8 cellular contexts compared by ENCODE assay signal in the genomic region with DNA sequence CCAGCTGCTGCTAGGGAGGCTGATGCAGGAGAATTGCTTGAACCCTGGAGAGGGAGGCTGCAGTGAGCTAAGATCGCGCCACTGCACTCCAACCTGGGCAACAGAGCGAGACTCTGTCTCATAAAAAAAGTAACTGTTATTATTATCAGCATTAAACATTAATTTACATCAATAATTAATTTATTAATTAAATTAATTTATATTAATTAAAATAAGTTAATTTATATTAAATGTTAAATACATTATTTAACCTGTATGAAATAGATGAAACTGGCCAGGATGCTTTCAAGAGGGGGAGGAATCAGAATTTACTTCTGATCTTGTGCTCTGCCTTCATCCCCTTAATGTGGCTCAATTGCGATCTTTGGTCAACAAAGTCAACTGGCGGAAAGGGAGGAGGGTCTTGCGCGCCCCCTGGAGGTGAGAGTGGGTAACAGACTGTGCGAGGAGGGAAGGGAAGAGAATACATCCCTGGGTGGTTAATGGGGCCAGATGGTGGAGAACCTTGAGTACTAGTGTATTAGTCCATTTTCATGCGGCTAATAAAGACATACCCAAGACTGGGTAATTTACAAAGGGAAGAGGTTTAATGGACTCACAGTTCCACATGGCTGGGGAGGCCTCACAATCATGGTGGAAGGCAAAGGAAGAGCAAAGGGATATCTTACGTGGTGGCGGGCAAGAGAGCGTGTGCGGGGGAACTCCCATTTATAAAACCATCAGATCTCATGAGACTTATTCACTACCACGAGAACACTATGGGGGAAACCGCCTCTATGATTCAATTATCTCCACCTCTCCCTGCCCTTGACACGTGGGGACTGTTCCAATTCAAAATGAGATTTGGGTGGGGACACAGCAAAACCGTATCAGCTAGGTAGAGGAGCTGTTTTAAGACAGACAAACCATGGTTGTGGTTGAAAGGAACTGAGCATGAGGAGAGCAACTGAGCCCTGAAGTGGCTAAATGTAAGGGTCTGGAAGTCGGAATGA. TPM values are rescaled to one million over a fixed set of nuclear protein-coding genes. Genes with fewer than 3 reads are reported as not detected.
DNase-seq lines count a peak whose midpoint lies in the region; ATAC-seq and TF ChIP-seq lines count a peak whose summit lies in the region.

No MANE protein-coding gene starts in this region.

- H3K4me1 Mint-ChIP-seq in activated CD8-positive, alpha-beta T cell treated with anti-CD3 and anti-CD28 coated beads, Interleukin-2, amount 10 ng/mL, durations not matched to agents 7 days and 5 days (ENCODE audit: low read depth) = peaks cover 22% of the 10 kb centered on the region
- H3K4me1 Mint-ChIP-seq in endothelial cell (ENCODE audit: unreplicated experiment) = no peaks in the 10 kb centered on the region
- peaks cover 10% of the 10 kb centered on the region for H3K4me1 Mint-ChIP-seq in stimulated activated effector memory CD8-positive, alpha-beta T cell treated with anti-CD3 and anti-CD28 coated beads, Interleukin-12 subunit alpha, Interleukin-12 subunit beta, amount 100 ng/mL, for 72 hours

- ATAC-seq in activated CD8-positive, alpha-beta T cell treated with anti-CD3 and anti-CD28 coated beads, Interleukin-2, amount 10 ng/mL, durations not matched to agents 7 days and 5 days = peak; percentile 69
- peak; percentile 72 for ATAC-seq in stimulated activated effector memory CD8-positive, alpha-beta T cell treated with anti-CD3 and anti-CD28 coated beads, Interleukin-12 subunit alpha, Interleukin-12 subunit beta, amount 100 ng/mL, for 72 hours
- ATAC-seq in HG03025 (IDR thresholded peaks at IDR 0.05; ENCODE audit: low FRiP score, unreplicated experiment) = no peak

- H3K9me3 Mint-ChIP-seq in activated CD8-positive, alpha-beta T cell treated with anti-CD3 and anti-CD28 coated beads, Interleukin-2, amount 10 ng/mL, durations not matched to agents 7 days and 5 days (ENCODE audit: insufficient read depth) = no peaks in the 10 kb centered on the region
- H3K9me3 Mint-ChIP-seq in endothelial cell (ENCODE audit: unreplicated experiment) = no peaks in the 10 kb centered on the region
- peaks cover 2% of the 10 kb centered on the region for H3K9me3 Mint-ChIP-seq in stimulated activated effector memory CD8-positive, alpha-beta T cell treated with anti-CD3 and anti-CD28 coated beads, Interleukin-12 subunit alpha, Interleukin-12 subunit beta, amount 100 ng/mL, for 72 hours

- peak; percentile 83 for TF ChIP-seq CTCF in endothelial cell (IDR thresholded peaks at IDR 0.05; ENCODE audit: unreplicated experiment)

- H3K4me3 Mint-ChIP-seq in activated CD8-positive, alpha-beta T cell treated with anti-CD3 and anti-CD28 coated beads, Interleukin-2, amount 10 ng/mL, durations not matched to agents 7 days and 5 days = no peak overlapping the region
- H3K4me3 Mint-ChIP-seq in endothelial cell (ENCODE audit: unreplicated experiment) = no peak overlapping the region
- H3K4me3 Mint-ChIP-seq in stimulated activated effector memory CD8-positive, alpha-beta T cell treated with anti-CD3 and anti-CD28 coated beads, Interleukin-12 subunit alpha, Interleukin-12 subunit beta, amount 100 ng/mL, for 72 hours = no peak overlapping the region

- POLR2A ChIA-PET in activated CD8-positive, alpha-beta T cell treated with anti-CD3 and anti-CD28 coated beads, Interleukin-2, amount 10 ng/mL, durations not matched to agents 7 days and 5 days (lab: Charles Lee) = no interaction called here

- H3K27me3 Mint-ChIP-seq in activated CD8-positive, alpha-beta T cell treated with anti-CD3 and anti-CD28 coated beads, Interleukin-2, amount 10 ng/mL, durations not matched to agents 7 days and 5 days (ENCODE audit: low read depth) = no peaks in the 10 kb centered on the region
- no peaks in the 10 kb centered on the region for H3K27me3 Mint-ChIP-seq in endothelial cell (ENCODE audit: unreplicated experiment)

- peak; percentile 54 for DNase-seq in NCI-H2171 treated with DMSO at 0.1 percent for 48 hours (lab: John Stamatoyannopoulos, UW)
- no peak for DNase-seq in NCI-H2171 (lab: John Stamatoyannopoulos, UW)
- peak; percentile 61 for DNase-seq in NCI-H82 treated with DMSO at 0.1 percent for 48 hours (lab: John Stamatoyannopoulos, UW; ENCODE audit: unreplicated experiment)
- peak; percentile 81 for DNase-seq in activated CD8-positive, alpha-beta T cell treated with anti-CD3 and anti-CD28 coated beads, Interleukin-2, amount 10 ng/mL, durations not matched to agents 7 days and 5 days
- peak; percentile 81 for DNase-seq in endothelial cell (ENCODE audit: low spot score)
- DNase-seq in myocyte (ENCODE audit: low read depth) = peak; percentile 67
- peak; percentile 71 to 90 for DNase-seq in stimulated activated effector memory CD8-positive, alpha-beta T cell treated with anti-CD3 and anti-CD28 coated beads, Interleukin-12 subunit alpha, Interleukin-12 subunit beta, amount 100 ng/mL, for 72 hours (ENCODE audit: low spot score in 2 of 2)

- H3K36me3 Mint-ChIP-seq in activated CD8-positive, alpha-beta T cell treated with anti-CD3 and anti-CD28 coated beads, Interleukin-2, amount 10 ng/mL, durations not matched to agents 7 days and 5 days (ENCODE audit: low read depth) = no peaks in the 10 kb centered on the region
- H3K36me3 Mint-ChIP-seq in endothelial cell (ENCODE audit: low read depth, unreplicated experiment) = no peaks in the 10 kb centered on the region
- H3K36me3 Mint-ChIP-seq in stimulated activated effector memory CD8-positive, alpha-beta T cell treated with anti-CD3 and anti-CD28 coated beads, Interleukin-12 subunit alpha, Interleukin-12 subunit beta, amount 100 ng/mL, for 72 hours = no peaks in the 10 kb centered on the region

- no peak overlapping the region for H3K27ac Mint-ChIP-seq in activated CD8-positive, alpha-beta T cell treated with anti-CD3 and anti-CD28 coated beads, Interleukin-2, amount 10 ng/mL, durations not matched to agents 7 days and 5 days
- H3K27ac Mint-ChIP-seq in endothelial cell (ENCODE audit: unreplicated experiment) = no peak overlapping the region
- no peak overlapping the region for H3K27ac Mint-ChIP-seq in stimulated activated effector memory CD8-positive, alpha-beta T cell treated with anti-CD3 and anti-CD28 coated beads, Interleukin-12 subunit alpha, Interleukin-12 subunit beta, amount 100 ng/mL, for 72 hours

- CTCF ChIA-PET in activated CD8-positive, alpha-beta T cell treated with anti-CD3 and anti-CD28 coated beads, Interleukin-2, amount 10 ng/mL, durations not matched to agents 7 days and 5 days (lab: Charles Lee) = interaction anchor here (1.1 to 2.5 kb wide), 4 partner anchors 245 to 724 kb away, joined by 3 to 10 read pairs (median 6); no protein-coding TSS in a partner anchor

RNA-seq across cellular contexts. Expression of a gene that starts 15.7 kb away (rescaled TPM):
- total RNA-seq in activated CD8-positive, alpha-beta T cell treated with anti-CD3 and anti-CD28 coated beads, Interleukin-2, amount 10 ng/mL, durations not matched to agents 7 days and 5 days = 10 to 100 TPM; 12.7 to 13.5 TPM
- total RNA-seq in endothelial cell (ENCODE audit: unreplicated experiment) (11.6 TPM), myocyte (11.6 and 12.4 TPM in 2 replicates)
- 12.7 TPM for polyA plus RNA-seq in myocyte (2012)
